8 cellular contexts compared by ENCODE assay signal in genomic region chr3:179149951-179150350, GRCh38. TPM values are rescaled to one million over a fixed set of nuclear protein-coding genes. Genes with fewer than 3 reads are reported as not detected.
DNase-seq lines count a peak whose midpoint lies in the region; ATAC-seq and TF ChIP-seq lines count a peak whose summit lies in the region.

No MANE protein-coding gene starts in this region.

- 26% methylated on average over 4 of the region's 4 CpGs for WGBS in urinary bladder

- TF ChIP-seq CTCF in astrocyte of the cerebellum (IDR thresholded peaks at IDR 0.05; ENCODE audit: low read depth, low read length, missing control alignments) = no peak

- no peak for ATAC-seq in activated naive CD4-positive, alpha-beta T cell treated with anti-CD3 and anti-CD28 coated beads, Interleukin-2, amount 50 U/mL, for 72 hours
- ATAC-seq in memory B cell (ENCODE audit: low read depth) = no peak

- H3K4me3 ChIP-seq in astrocyte of the cerebellum (ENCODE audit: low read depth, low read length) = peak overlapping the region; percentile 91
- H3K4me3 ChIP-seq in urinary bladder (ENCODE audit: low read depth, low read length) = peak overlapping the region; percentile 93

- peaks cover 57% of the 10 kb centered on the region for H3K4me1 Mint-ChIP-seq in activated naive CD4-positive, alpha-beta T cell treated with anti-CD3 and anti-CD28 coated beads, Interleukin-2, amount 50 U/mL, for 24 hours
- H3K4me1 Mint-ChIP-seq in memory B cell = peaks cover 33% of the 10 kb centered on the region

- in situ Hi-C loops in astrocyte of the cerebellum (cut with HindIII; ENCODE audit: low sequenced_read_pairs) = no loop called here

- peak overlapping the region; percentile 99 for H3K27ac Mint-ChIP-seq in activated naive CD4-positive, alpha-beta T cell treated with anti-CD3 and anti-CD28 coated beads, Interleukin-2, amount 50 U/mL, for 24 hours
- no peak overlapping the region for H3K27ac Mint-ChIP-seq in activated naive CD4-positive, alpha-beta T cell treated with anti-CD3 and anti-CD28 coated beads, Interleukin-2, amount 50 U/mL, for 72 hours
- no peak overlapping the region for H3K27ac Mint-ChIP-seq in memory B cell

- peak overlapping the region; percentile 95 for H3K4me3 Mint-ChIP-seq in activated naive CD4-positive, alpha-beta T cell treated with anti-CD3 and anti-CD28 coated beads, Interleukin-2, amount 50 U/mL, for 24 hours
- H3K4me3 Mint-ChIP-seq in memory B cell = peak overlapping the region; percentile 97

- no peaks in the 10 kb centered on the region for H3K4me1 ChIP-seq in urinary bladder (ENCODE audit: insufficient read depth)

- no peaks in the 10 kb centered on the region for H3K36me3 Mint-ChIP-seq in activated naive CD4-positive, alpha-beta T cell treated with anti-CD3 and anti-CD28 coated beads, Interleukin-2, amount 50 U/mL, for 24 hours
- H3K36me3 Mint-ChIP-seq in activated naive CD4-positive, alpha-beta T cell treated with anti-CD3 and anti-CD28 coated beads, Interleukin-2, amount 50 U/mL, for 72 hours = no peaks in the 10 kb centered on the region
- H3K36me3 Mint-ChIP-seq in memory B cell = peaks cover 1% of the 10 kb centered on the region

- no peaks in the 10 kb centered on the region for H3K36me3 ChIP-seq in urinary bladder (ENCODE audit: insufficient read depth)

- no peaks in the 10 kb centered on the region for H3K27me3 Mint-ChIP-seq in activated naive CD4-positive, alpha-beta T cell treated with anti-CD3 and anti-CD28 coated beads, Interleukin-2, amount 50 U/mL, for 24 hours
- H3K27me3 Mint-ChIP-seq in memory B cell = no peaks in the 10 kb centered on the region

- no peak for DNase-seq in activated naive CD4-positive, alpha-beta T cell treated with anti-CD3 and anti-CD28 coated beads, Interleukin-2, amount 50 U/mL, for 72 hours (ENCODE audit: low spot score in 2 of 2)
- DNase-seq in astrocyte of the cerebellum (ENCODE audit: low read depth) (no peak), memory B cell (ENCODE audit: low spot score in 2 of 2) (no peak), substantia nigra (lab: John Stamatoyannopoulos, UW) (no peak), T-helper 9 cell (no peak), NCI-H524 (lab: John Stamatoyannopoulos, UW) (no peak)

- H3K9me3 Mint-ChIP-seq in activated naive CD4-positive, alpha-beta T cell treated with anti-CD3 and anti-CD28 coated beads, Interleukin-2, amount 50 U/mL, for 24 hours = no peaks in the 10 kb centered on the region
- H3K9me3 Mint-ChIP-seq in activated naive CD4-positive, alpha-beta T cell treated with anti-CD3 and anti-CD28 coated beads, Interleukin-2, amount 50 U/mL, for 72 hours = no peaks in the 10 kb centered on the region
- no peaks in the 10 kb centered on the region for H3K9me3 Mint-ChIP-seq in memory B cell

- H3K27ac ChIP-seq in urinary bladder (ENCODE audit: low read depth) (no peak overlapping the region), substantia nigra (ENCODE audit: low read depth, low read length, poor library complexity, severe bottlenecking) (no peak overlapping the region)

RNA-seq across cellular contexts. Expression of gene PIK3CA, which starts 1.8 kb away (rescaled TPM):
- total RNA-seq in activated naive CD4-positive, alpha-beta T cell treated with anti-CD3 and anti-CD28 coated beads, Interleukin-2, amount 50 U/mL, for 72 hours = 10 to 100 TPM in 1 of 2 donors, 1 to 10 TPM in 1; 9.0 to 16.0 TPM
- 61.2 TPM for total RNA-seq in urinary bladder
- 14.8 TPM for polyA plus RNA-seq in urinary bladder
